ENCODE assay signal across 14 cellular contexts in the genomic region with DNA sequence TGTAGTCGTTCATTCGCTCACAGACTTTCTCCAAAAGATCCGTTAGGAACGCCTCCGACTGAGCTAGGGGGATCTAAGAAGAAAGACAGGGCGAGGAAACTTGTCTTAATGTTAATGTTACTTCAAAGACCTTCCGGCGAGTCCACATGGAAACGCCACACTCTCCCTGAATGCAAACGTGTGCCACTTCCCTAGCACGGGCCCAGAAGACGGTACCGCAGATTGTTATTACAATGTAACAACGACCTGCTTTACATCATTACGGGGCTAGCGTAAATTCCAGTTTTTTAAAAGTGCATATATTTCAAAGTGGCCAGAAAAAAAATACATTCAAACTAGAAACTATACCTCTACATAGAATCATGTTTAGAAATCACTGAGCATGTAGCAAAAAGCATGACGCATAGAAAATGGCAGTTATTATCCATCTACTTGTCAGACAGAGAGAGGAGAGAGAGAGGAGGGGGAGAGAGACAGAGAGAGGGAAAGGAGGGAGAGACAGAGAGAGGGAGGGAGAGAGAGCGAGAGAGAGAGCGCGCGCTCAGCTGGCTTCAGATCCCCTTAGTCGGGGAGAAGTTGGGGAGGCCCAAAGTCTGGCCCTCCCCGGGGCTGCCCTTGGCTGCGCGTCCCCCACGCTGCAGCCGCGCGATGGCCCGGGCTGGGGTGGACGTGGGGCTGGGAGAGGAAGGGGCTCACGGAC. TPM values are rescaled to one million over a fixed set of nuclear protein-coding genes. Genes with fewer than 3 reads are reported as not detected.
DNase-seq lines count a peak whose midpoint lies in the region; ATAC-seq, FAIRE-seq and TF ChIP-seq lines count a peak whose summit lies in the region.
"Had no signal": no experiment of that assay in that cellular context is flagged by ENCODE, and none has a peak within 500 bp of the region (broad histone marks: within the 10 kb centered on the region; RNA-seq: fewer than 3 reads in every experiment).

No MANE protein-coding gene starts in this region.

- peaks cover 4% of the 10 kb centered on the region for H3K36me3 Mint-ChIP-seq in stimulated activated naive CD8-positive, alpha-beta T cell treated with anti-CD3 and anti-CD28 coated beads, Interleukin-15, Interleukin-2, amounts not matched to agents 100 ng/mL and 50 ng/mL, for 24 hours (ENCODE audit: low read depth)
- H3K36me3 Mint-ChIP-seq in activated naive CD8-positive, alpha-beta T cell treated with anti-CD3 and anti-CD28 coated beads, Interleukin-2, amount 10 ng/mL, durations not matched to agents 7 days and 5 days, result peaks cover 4% of the 10 kb centered on the region
- H3K36me3 Mint-ChIP-seq in mesothelial cell of epicardium, result no peaks in the 10 kb centered on the region

- no peak for FAIRE-seq in GM19239 (lab: Jason Lieb, UNC)
- FAIRE-seq: H54 had no signal

- H3K27ac ChIP-seq in stomach, result no peak overlapping the region
- H3K27ac ChIP-seq: lower lobe of right lung, tibial nerve had no signal

- H3K9me3 ChIP-seq in stomach, result peaks cover 0 to 21% (median 0%) of the 10 kb centered on the region in 4 donors
- H3K9me3 ChIP-seq: lower lobe of right lung, tibial nerve had no signal

- TF ChIP-seq CTCF in mesothelial cell of epicardium (IDR thresholded peaks at IDR 0.05; ENCODE audit: unreplicated experiment) (no peak), stomach (IDR thresholded peaks at IDR 0.05) (no peak)

- no peaks in the 10 kb centered on the region for H3K36me3 ChIP-seq in stomach
- H3K36me3 ChIP-seq: lower lobe of right lung, tibial nerve had no signal

- H3K27me3 Mint-ChIP-seq in stimulated activated naive CD8-positive, alpha-beta T cell treated with anti-CD3 and anti-CD28 coated beads, Interleukin-15, Interleukin-2, amounts not matched to agents 100 ng/mL and 50 ng/mL, for 24 hours, result peaks cover 96% of the 10 kb centered on the region
- H3K27me3 Mint-ChIP-seq in activated naive CD8-positive, alpha-beta T cell treated with anti-CD3 and anti-CD28 coated beads, Interleukin-2, amount 10 ng/mL, durations not matched to agents 7 days and 5 days, result peaks cover 92% of the 10 kb centered on the region
- peaks cover 99% of the 10 kb centered on the region for H3K27me3 Mint-ChIP-seq in mesothelial cell of epicardium (ENCODE audit: low read depth)

- no peak for ATAC-seq in stimulated activated naive CD8-positive, alpha-beta T cell treated with anti-CD3 and anti-CD28 coated beads, Interleukin-15, Interleukin-2, amounts not matched to agents 100 U/mL and 50 U/mL, for 24 hours
- no peak for ATAC-seq in activated naive CD8-positive, alpha-beta T cell treated with anti-CD3 and anti-CD28 coated beads, Interleukin-2, amount 10 ng/mL, durations not matched to agents 7 days and 5 days (ENCODE audit: low read depth)
- no peak for ATAC-seq in HG03457 (IDR thresholded peaks at IDR 0.05; ENCODE audit: unreplicated experiment)
- ATAC-seq: lower lobe of right lung, sciatic nerve had no signal

- H3K9me3 Mint-ChIP-seq in stimulated activated naive CD8-positive, alpha-beta T cell treated with anti-CD3 and anti-CD28 coated beads, Interleukin-15, Interleukin-2, amounts not matched to agents 100 ng/mL and 50 ng/mL, for 24 hours, result peaks cover 4% of the 10 kb centered on the region
- peaks cover 2% of the 10 kb centered on the region for H3K9me3 Mint-ChIP-seq in activated naive CD8-positive, alpha-beta T cell treated with anti-CD3 and anti-CD28 coated beads, Interleukin-2, amount 10 ng/mL, durations not matched to agents 7 days and 5 days
- H3K9me3 Mint-ChIP-seq in mesothelial cell of epicardium, result no peaks in the 10 kb centered on the region
- H3K9me3 Mint-ChIP-seq: dendritic cell treated with granulocyte-macrophage colony-stimulating factor and Interleukin-4, amounts not matched to agents 40 ng/mL and 50 ng/mL, for 4 days had no signal

- H3K4me3 Mint-ChIP-seq in stimulated activated naive CD8-positive, alpha-beta T cell treated with anti-CD3 and anti-CD28 coated beads, Interleukin-15, Interleukin-2, amounts not matched to agents 100 ng/mL and 50 ng/mL, for 24 hours, result peak overlapping the region; percentile 62
- H3K4me3 Mint-ChIP-seq in activated naive CD8-positive, alpha-beta T cell treated with anti-CD3 and anti-CD28 coated beads, Interleukin-2, amount 10 ng/mL, durations not matched to agents 7 days and 5 days, result peak overlapping the region; percentile 76
- peak overlapping the region; percentile 30 for H3K4me3 Mint-ChIP-seq in mesothelial cell of epicardium

- TF ChIP-seq EP300 in stomach (IDR thresholded peaks at IDR 0.05), result no peak

- no peak for TF ChIP-seq POLR2A in stomach (IDR thresholded peaks at IDR 0.05)

- whole genome bisulfite sequencing in stomach, 5 donors, result 8 to 10% (median 10%) methylated on average over 29 to 32 of the region's 32 CpGs

- no peak for DNase-seq in stimulated activated naive CD8-positive, alpha-beta T cell treated with anti-CD3 and anti-CD28 coated beads, Interleukin-15, Interleukin-2, amounts not matched to agents 100 U/mL and 50 U/mL, for 24 hours
- no peak for DNase-seq in activated naive CD8-positive, alpha-beta T cell treated with anti-CD3 and anti-CD28 coated beads, Interleukin-2, amount 10 ng/mL, durations not matched to agents 7 days and 5 days
- DNase-seq in mesothelial cell of epicardium (ENCODE audit: low spot score in 2 of 2, unreplicated experiment in 2 of 2) (no peak), GM19239 (ENCODE audit: insufficient read length, low spot score) (no peak), stomach (no peak), HT-29 (ENCODE audit: low spot score) (no peak)
- DNase-seq: lower lobe of right lung had no signal

- intact Hi-C loops in stomach (cut with DNase I; ENCODE audit: low total_unique reads), result no loop called here

- peaks cover 28 to 99% (median 84%) of the 10 kb centered on the region in 3 donors for H3K27me3 ChIP-seq in stomach

- peaks cover 0 to 19% (median 12%) of the 10 kb centered on the region in 4 donors for H3K4me1 ChIP-seq in stomach

- POLR2A ChIA-PET in activated naive CD8-positive, alpha-beta T cell treated with anti-CD3 and anti-CD28 coated beads, Interleukin-2, amount 10 ng/mL, durations not matched to agents 7 days and 5 days (lab: Charles Lee), result no interaction called here

- peak overlapping the region; percentile 74 for H3K27ac Mint-ChIP-seq in stimulated activated naive CD8-positive, alpha-beta T cell treated with anti-CD3 and anti-CD28 coated beads, Interleukin-15, Interleukin-2, amounts not matched to agents 100 ng/mL and 50 ng/mL, for 24 hours
- H3K27ac Mint-ChIP-seq in activated naive CD8-positive, alpha-beta T cell treated with anti-CD3 and anti-CD28 coated beads, Interleukin-2, amount 10 ng/mL, durations not matched to agents 7 days and 5 days, result peak overlapping the region; percentile 80
- H3K27ac Mint-ChIP-seq in mesothelial cell of epicardium, result no peak overlapping the region
- H3K27ac Mint-ChIP-seq: dendritic cell treated with granulocyte-macrophage colony-stimulating factor and Interleukin-4, amounts not matched to agents 40 ng/mL and 50 ng/mL, for 4 days had no signal

- peak overlapping the region in 1 of 4 donors; percentile 19 for H3K4me3 ChIP-seq in stomach

- peaks cover 19% of the 10 kb centered on the region for H3K4me1 Mint-ChIP-seq in stimulated activated naive CD8-positive, alpha-beta T cell treated with anti-CD3 and anti-CD28 coated beads, Interleukin-15, Interleukin-2, amounts not matched to agents 100 ng/mL and 50 ng/mL, for 24 hours (ENCODE audit: low read depth)
- peaks cover 16% of the 10 kb centered on the region for H3K4me1 Mint-ChIP-seq in activated naive CD8-positive, alpha-beta T cell treated with anti-CD3 and anti-CD28 coated beads, Interleukin-2, amount 10 ng/mL, durations not matched to agents 7 days and 5 days
- peaks cover 9% of the 10 kb centered on the region for H3K4me1 Mint-ChIP-seq in mesothelial cell of epicardium

RNA-seq across cellular contexts. Expression of a gene that starts 37.2 kb away (rescaled TPM):
- total RNA-seq in activated naive CD8-positive, alpha-beta T cell treated with anti-CD3 and anti-CD28 coated beads, Interleukin-2, amount 10 ng/mL, durations not matched to agents 7 days and 5 days, result not detected
- total RNA-seq in mesothelial cell of epicardium, result not detected in 3 replicates
- total RNA-seq in stomach, result under 1 TPM in 1 of 5 donors, not detected in 4; 0.18 TPM
- polyA plus RNA-seq in stomach, result not detected
- total RNA-seq in HT-29 (2014; rRNA removed; shearing (Covaris generic)), result not detected in 2 replicates
- total RNA-seq: LHCN-M2, lower lobe of right lung, sciatic nerve had no signal

RNA-seq across cellular contexts. Expression of a gene that starts 51.2 kb away (rescaled TPM):
- not detected for total RNA-seq in activated naive CD8-positive, alpha-beta T cell treated with anti-CD3 and anti-CD28 coated beads, Interleukin-2, amount 10 ng/mL, durations not matched to agents 7 days and 5 days
- not detected in 3 replicates for total RNA-seq in mesothelial cell of epicardium
- not detected for total RNA-seq in stomach
- under 1 TPM in 1 of 3 donors, not detected in 2; 0.03 TPM for polyA plus RNA-seq in stomach
- total RNA-seq in HT-29 (2014; rRNA removed; shearing (Covaris generic)), result not detected in 2 replicates
- total RNA-seq: lower lobe of right lung, sciatic nerve had no signal
